ENCODE assay signal across 27 cellular contexts in the genomic region with DNA sequence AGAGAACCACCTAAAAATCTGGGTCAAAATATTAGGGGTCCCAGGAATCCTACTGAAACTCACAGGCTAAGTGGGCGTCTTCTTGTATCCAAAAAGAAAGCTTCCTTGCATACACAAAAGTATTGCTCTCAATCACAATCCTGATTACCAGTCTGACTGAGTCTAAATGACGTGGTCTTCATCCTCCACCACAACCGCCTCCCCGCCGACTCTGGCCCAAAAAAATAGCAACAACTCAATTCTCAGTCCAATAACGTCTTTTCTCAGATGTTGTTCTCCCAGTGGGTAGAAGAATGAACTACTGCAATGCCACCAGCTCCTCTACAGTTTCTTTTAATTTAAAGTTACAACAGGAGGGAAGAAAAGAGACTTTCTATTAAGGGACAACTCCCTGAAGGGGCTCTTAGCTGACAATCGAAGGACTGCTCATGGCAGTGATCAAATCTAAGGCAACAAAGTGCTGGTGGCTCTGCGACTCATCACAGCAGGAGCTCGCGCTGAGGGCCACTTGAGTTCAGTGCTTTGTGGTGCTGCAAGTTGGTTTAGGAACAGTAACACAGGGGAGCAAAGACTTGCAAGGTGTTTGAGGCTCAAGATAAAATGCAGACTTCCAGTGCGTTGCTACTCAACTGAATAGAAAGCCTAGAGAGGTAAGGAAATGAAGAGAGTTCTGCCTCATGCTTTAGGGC.
A peak's percentile ranks its signal among the peaks of the same experiment; 100 is the strongest.
DNase-seq lines count a peak whose midpoint lies in the region; ATAC-seq and TF ChIP-seq lines count a peak whose summit lies in the region.
"Had no signal": no experiment of that assay in that cellular context is flagged by ENCODE, and none has a peak within 500 bp of the region (broad histone marks: within the 10 kb centered on the region; RNA-seq: fewer than 3 reads in every experiment).

No MANE protein-coding gene starts in this region.

- H3K4me1 ChIP-seq in thyroid gland: peaks cover under 1 to 10% of the 10 kb centered on the region in 2 donors
- H3K4me1 ChIP-seq: lower lobe of right lung, pancreas had no signal

- intact Hi-C loops in dorsolateral prefrontal cortex (cut with DNase I): no loop called here
- intact Hi-C loops in thyroid gland (cut with DNase I): no loop called here

- H3K4me3 ChIP-seq in dorsolateral prefrontal cortex (peak overlapping the region in 17 of 59 donors; percentile 2 to 32 (median 14)), thyroid gland (replicated peaks in 1 of 3) (no peak overlapping the region)
- H3K4me3 ChIP-seq: lower lobe of right lung, pancreas, upper lobe of left lung had no signal

- ATAC-seq in esophagus mucosa: no peak
- ATAC-seq: Panc1, pancreas had no signal

- H3K27me3 ChIP-seq in dorsolateral prefrontal cortex: no peaks in the 10 kb centered on the region
- H3K27me3 ChIP-seq in thyroid gland: no peaks in the 10 kb centered on the region
- H3K27me3 ChIP-seq: upper lobe of left lung had no signal

- H3K36me3 ChIP-seq in thyroid gland: no peaks in the 10 kb centered on the region
- H3K36me3 ChIP-seq: lower lobe of right lung, pancreas, upper lobe of left lung had no signal

- TF ChIP-seq CTCF in dorsolateral prefrontal cortex (IDR thresholded peaks at IDR 0.05 in 54 of 56, conservative IDR thresholded peaks at IDR 0.05 in 2 of 56; ENCODE audit: low read depth in 1 of 56, partially characterized antibody in 56 of 56): no peak
- TF ChIP-seq CTCF in thyroid gland (IDR thresholded peaks at IDR 0.05): no peak

- H3K27ac ChIP-seq in dorsolateral prefrontal cortex: peak overlapping the region in 30 of 59 donors; percentile 1 to 69 (median 39)
- no peak overlapping the region for H3K27ac ChIP-seq in thyroid gland
- H3K27ac ChIP-seq: 22Rv1, lower lobe of right lung, pancreas, upper lobe of left lung, VCaP had no signal

- DNase-seq in NCI-H1417 (lab: John Stamatoyannopoulos, UW) (peak in 2 of 3 experiments; percentile 61 to 89), NCI-H1417 treated with DMSO at 0.1 percent for 48 hours (lab: John Stamatoyannopoulos, UW) (no peak), NCI-H2107 treated with DMSO at 0.1 percent for 48 hours (lab: John Stamatoyannopoulos, UW; ENCODE audit: unreplicated experiment) (peak; percentile 74), dorsolateral prefrontal cortex (no peak), thyroid gland (peak; percentile 68 to 69), NCI-H1105 (lab: John Stamatoyannopoulos, UW) (no peak), DMS114 treated with DMSO at 0.1 percent for 48 hours (lab: John Stamatoyannopoulos, UW; ENCODE audit: unreplicated experiment) (no peak)
- DNase-seq: activated CD4-positive, alpha-beta T cell treated with anti-CD3 and anti-CD28 coated beads for 48 hours; activated effector memory CD4-positive, alpha-beta T cell treated with anti-CD3 and anti-CD28 coated beads, Interleukin-2, amount 50 U/mL, for 16 hours; activated naive CD8-positive, alpha-beta T cell treated with anti-CD3 and anti-CD28 coated beads for 36 hours; activated T-cell treated with anti-CD3 and anti-CD28 coated beads, Interleukin-2, amount 50 U/mL, for 1 hour; CD4-positive, CD25-positive, alpha-beta regulatory T cell; central memory CD4-positive, alpha-beta T cell; glutamatergic neuron; KG1; lower lobe of right lung; NCI-H2029 treated with DMSO at 0.1 percent for 48 hours; NCI-H69; nephron progenitor cell; pancreas; SIG-M5; stimulated activated CD4-positive, alpha-beta T cell treated with anti-CD3 and anti-CD28 coated beads, Interleukin-2, amount 100 ng/mL, for 24 hours had no signal

- H3K9me3 ChIP-seq in thyroid gland: no peaks in the 10 kb centered on the region
- H3K9me3 ChIP-seq: lower lobe of right lung, pancreas, upper lobe of left lung had no signal

- TF ChIP-seq POLR2A in thyroid gland (IDR thresholded peaks at IDR 0.05): no peak

- 51 to 67% methylated on average over 11 of the region's 11 CpGs for WGBS in thyroid gland, 2 donors

Comparison
In these comparisons a context has a peak if more than half of its experiments do, and no peak if none do; other contexts are left out.
1. DNase-seq: peak in NCI-H1417 (2 of 3), NCI-H2107 treated with DMSO at 0.1 percent for 48 hours (single experiment) and thyroid gland (2 of 2); none in NCI-H1417 treated with DMSO at 0.1 percent for 48 hours (single experiment), dorsolateral prefrontal cortex (0 of 10), NCI-H1105 (single experiment) and DMS114 treated with DMSO at 0.1 percent for 48 hours (single experiment).
2. H3K27ac ChIP-seq: peak in dorsolateral prefrontal cortex (30 of 59); none in thyroid gland (0 of 3).